Comparison of ENCODE assay signal across 18 cellular contexts in the genomic region with DNA sequence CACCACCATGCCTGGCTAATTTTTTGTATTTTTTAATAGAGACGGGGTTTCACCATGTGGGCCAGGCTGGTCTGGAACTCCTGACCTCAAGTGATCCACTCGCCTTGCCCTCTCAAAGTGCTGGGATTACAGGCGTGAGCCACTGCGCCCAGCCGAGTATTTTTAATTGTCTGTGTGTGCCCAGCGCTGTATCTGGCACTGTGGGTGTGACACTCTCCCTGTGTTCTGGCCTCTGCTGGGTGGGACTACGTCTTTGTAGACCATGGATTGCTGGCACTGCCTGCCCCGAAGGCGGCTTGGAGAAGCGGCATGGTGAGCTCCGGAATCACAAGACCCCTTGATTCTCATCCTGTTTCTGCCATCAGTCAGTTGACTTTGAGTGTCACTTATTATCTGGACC.
DNase-seq lines count a peak whose midpoint lies in the region; ATAC-seq and TF ChIP-seq lines count a peak whose summit lies in the region.
"Had no signal": no experiment of that assay in that cellular context is flagged by ENCODE, and none has a peak within 500 bp of the region (broad histone marks: within the 10 kb centered on the region; RNA-seq: fewer than 3 reads in every experiment).

No MANE protein-coding gene starts in this region.

- H3K9me3 ChIP-seq in T-helper 17 cell (ENCODE audit: control insufficient read depth, low read length, poor library complexity, severe bottlenecking), result no peaks in the 10 kb centered on the region
- H3K9me3 ChIP-seq in WERI-Rb-1 (ENCODE audit: severe bottlenecking), result no peaks in the 10 kb centered on the region
- no peaks in the 10 kb centered on the region for H3K9me3 ChIP-seq in left ventricle myocardium inferior (replicated peaks)

- CTCF ChIA-PET in activated naive CD4-positive, alpha-beta T cell treated with anti-CD3 and anti-CD28 coated beads for 36 hours (lab: Charles Lee), result no interaction called here
- CTCF ChIA-PET in activated naive CD4-positive, alpha-beta T cell treated with anti-CD3 and anti-CD28 coated beads, Interleukin-2, amount 10 ng/mL, durations not matched to agents 7 days and 5 days (lab: Charles Lee), result interaction anchor here (1.7 kb wide), 1 partner anchor 37 kb away, joined by 4 read pairs; no protein-coding TSS in a partner anchor

- H3K4me3 ChIP-seq in WERI-Rb-1 (ENCODE audit: low read depth, low read length), result no peak overlapping the region
- no peak overlapping the region for H3K4me3 ChIP-seq in left ventricle myocardium inferior

- H3K27me3 ChIP-seq in WERI-Rb-1 (ENCODE audit: insufficient read depth, low read depth, severe bottlenecking) (no peaks in the 10 kb centered on the region), left ventricle myocardium inferior (ENCODE audit: low read depth) (no peaks in the 10 kb centered on the region)

- peaks cover 15% of the 10 kb centered on the region for H3K4me1 Mint-ChIP-seq in activated naive CD4-positive, alpha-beta T cell treated with anti-CD3 and anti-CD28 coated beads for 36 hours (ENCODE audit: low read depth)
- peaks cover 3% of the 10 kb centered on the region for H3K4me1 Mint-ChIP-seq in activated naive CD4-positive, alpha-beta T cell treated with anti-CD3 and anti-CD28 coated beads, Interleukin-2, amount 10 ng/mL, durations not matched to agents 7 days and 5 days
- H3K4me1 Mint-ChIP-seq in T-helper 17 cell, result no peaks in the 10 kb centered on the region

- no peaks in the 10 kb centered on the region for H3K27me3 Mint-ChIP-seq in activated naive CD4-positive, alpha-beta T cell treated with anti-CD3 and anti-CD28 coated beads for 36 hours (ENCODE audit: low read depth)
- no peaks in the 10 kb centered on the region for H3K27me3 Mint-ChIP-seq in activated naive CD4-positive, alpha-beta T cell treated with anti-CD3 and anti-CD28 coated beads, Interleukin-2, amount 10 ng/mL, durations not matched to agents 7 days and 5 days
- H3K27me3 Mint-ChIP-seq in T-helper 17 cell, result no peaks in the 10 kb centered on the region
- H3K27me3 Mint-ChIP-seq: CD4-positive, CD25-positive, alpha-beta regulatory T cell had no signal

- ATAC-seq in T-helper 17 cell, result no peak
- no peak for ATAC-seq in omental fat pad (ENCODE audit: low FRiP score)
- ATAC-seq: HCT116, Panc1 had no signal

- H3K4me3 Mint-ChIP-seq in activated naive CD4-positive, alpha-beta T cell treated with anti-CD3 and anti-CD28 coated beads for 36 hours, result no peak overlapping the region
- no peak overlapping the region for H3K4me3 Mint-ChIP-seq in activated naive CD4-positive, alpha-beta T cell treated with anti-CD3 and anti-CD28 coated beads, Interleukin-2, amount 10 ng/mL, durations not matched to agents 7 days and 5 days
- H3K4me3 Mint-ChIP-seq in T-helper 17 cell, result peak overlapping the region; percentile 54
- H3K4me3 Mint-ChIP-seq: CD4-positive, CD25-positive, alpha-beta regulatory T cell had no signal

- H3K27ac Mint-ChIP-seq in activated naive CD4-positive, alpha-beta T cell treated with anti-CD3 and anti-CD28 coated beads for 36 hours, result peak overlapping the region; percentile 46
- H3K27ac Mint-ChIP-seq in activated naive CD4-positive, alpha-beta T cell treated with anti-CD3 and anti-CD28 coated beads, Interleukin-2, amount 10 ng/mL, durations not matched to agents 7 days and 5 days, result no peak overlapping the region
- H3K27ac Mint-ChIP-seq in T-helper 17 cell, result no peak overlapping the region
- H3K27ac Mint-ChIP-seq: CD4-positive, CD25-positive, alpha-beta regulatory T cell had no signal

- peaks cover 69% of the 10 kb centered on the region for H3K36me3 ChIP-seq in WERI-Rb-1
- H3K36me3 ChIP-seq in left ventricle myocardium inferior, result no peaks in the 10 kb centered on the region

- peaks cover 16% of the 10 kb centered on the region for H3K4me1 ChIP-seq in left ventricle myocardium inferior

- intact Hi-C loops in activated naive CD4-positive, alpha-beta T cell treated with anti-CD3 and anti-CD28 coated beads for 36 hours (cut with micrococcal nuclease), result no loop called here
- intact Hi-C loops in left ventricle myocardium inferior (cut with micrococcal nuclease), result no loop called here

- H3K9me3 Mint-ChIP-seq in activated naive CD4-positive, alpha-beta T cell treated with anti-CD3 and anti-CD28 coated beads for 36 hours, result no peaks in the 10 kb centered on the region
- no peaks in the 10 kb centered on the region for H3K9me3 Mint-ChIP-seq in activated naive CD4-positive, alpha-beta T cell treated with anti-CD3 and anti-CD28 coated beads, Interleukin-2, amount 10 ng/mL, durations not matched to agents 7 days and 5 days

- DNase-seq in activated naive CD4-positive, alpha-beta T cell treated with anti-CD3 and anti-CD28 coated beads for 36 hours, result no peak
- no peak for DNase-seq in activated naive CD4-positive, alpha-beta T cell treated with anti-CD3 and anti-CD28 coated beads, Interleukin-2, amount 10 ng/mL, durations not matched to agents 7 days and 5 days
- DNase-seq in T-helper 17 cell, result no peak
- DNase-seq in WERI-Rb-1, result no peak
- peak; percentile 6 for DNase-seq in left ventricle myocardium inferior
- no peak for DNase-seq in stimulated activated CD4-positive, alpha-beta T cell treated with anti-CD3 and anti-CD28 coated beads, Interleukin-1b, Interleukin-23, amount 100 ng/mL, for 48 hours
- DNase-seq in omental fat pad (ENCODE audit: low spot score), result no peak
- DNase-seq: CD4-positive, CD25-positive, alpha-beta regulatory T cell; DMS79; IMR-90; NCI-H1092 treated with DMSO at 0.1 percent for 48 hours; NCI-H2029; NCI-H2227 treated with DMSO at 0.1 percent for 48 hours; NCI-H748 treated with DMSO at 0.1 percent for 48 hours; NK-92 treated with Interleukin-12 subunit alpha and Interleukin-12 subunit beta, amount 100 ng/mL, for 24 hours had no signal

- TF ChIP-seq CTCF in WERI-Rb-1 (IDR thresholded peaks at IDR 0.05; ENCODE audit: low read depth, low read length) (no peak), left ventricle myocardium inferior (IDR thresholded peaks at IDR 0.05; ENCODE audit: borderline replicate concordance) (no peak), omental fat pad (IDR thresholded peaks at IDR 0.05) (no peak)

- no peaks in the 10 kb centered on the region for H3K36me3 Mint-ChIP-seq in activated naive CD4-positive, alpha-beta T cell treated with anti-CD3 and anti-CD28 coated beads for 36 hours (ENCODE audit: low read depth)
- no peaks in the 10 kb centered on the region for H3K36me3 Mint-ChIP-seq in activated naive CD4-positive, alpha-beta T cell treated with anti-CD3 and anti-CD28 coated beads, Interleukin-2, amount 10 ng/mL, durations not matched to agents 7 days and 5 days
- H3K36me3 Mint-ChIP-seq in T-helper 17 cell (ENCODE audit: low read depth), result no peaks in the 10 kb centered on the region
- H3K36me3 Mint-ChIP-seq: CD4-positive, CD25-positive, alpha-beta regulatory T cell had no signal

- H3K27ac ChIP-seq in WERI-Rb-1 (peak overlapping the region; percentile 67), left ventricle myocardium inferior (replicated peaks) (no peak overlapping the region)
- H3K27ac ChIP-seq: KMS-11 had no signal
